28 cellular contexts compared by ENCODE assay signal in the genomic region with DNA sequence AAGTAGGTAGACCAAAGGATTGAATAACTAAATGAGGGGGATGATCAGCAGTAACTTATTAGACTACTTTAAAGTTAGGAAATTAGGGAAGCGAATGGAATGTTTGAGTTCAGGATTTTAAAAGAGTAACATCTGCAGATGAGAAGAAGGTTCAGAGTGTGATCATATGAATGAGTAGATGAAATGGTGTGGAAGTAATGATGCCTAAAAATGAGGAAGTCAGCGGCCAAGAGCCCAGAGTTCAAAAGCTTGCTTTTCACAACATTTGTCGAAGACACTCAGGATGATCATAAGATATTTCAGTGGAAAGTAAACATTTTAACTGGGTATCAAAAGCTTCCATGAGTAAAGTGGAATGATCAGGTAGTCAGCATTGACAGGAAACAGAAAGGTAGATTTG.
"Had no signal": no experiment of that assay in that cellular context is flagged by ENCODE, and none has a peak within 500 bp of the region (broad histone marks: within the 10 kb centered on the region; RNA-seq: fewer than 3 reads in every experiment).

No MANE protein-coding gene starts in this region.

- H3K9me3 ChIP-seq: left lung, lower lobe of right lung, pancreas, prostate gland, spleen, tibial nerve, upper lobe of left lung, vagina had no signal

- H3K27ac ChIP-seq: left lung, lower lobe of right lung, pancreas, prostate gland, skin epidermis, spleen, tibial nerve, upper lobe of left lung, vagina had no signal

- H3K27me3 Mint-ChIP-seq: naive thymus-derived CD8-positive, alpha-beta T cell; stimulated activated memory B cell treated with anti-CD40 and anti-IgM and Interleukin-4, amounts not matched to agents 10 μg/mL and 1 μg/mL and 100 μg/mL, for 72 hours; stimulated activated naive CD8-positive, alpha-beta T cell treated with anti-CD3 and anti-CD28 coated beads, Interleukin-15, amount 100 ng/mL, for 72 hours had no signal

- H3K27ac Mint-ChIP-seq: naive thymus-derived CD8-positive, alpha-beta T cell; nephron; stimulated activated memory B cell treated with anti-CD40 and anti-IgM and Interleukin-4, amounts not matched to agents 10 μg/mL and 1 μg/mL and 100 μg/mL, for 72 hours; stimulated activated naive CD8-positive, alpha-beta T cell treated with anti-CD3 and anti-CD28 coated beads, Interleukin-15, amount 100 ng/mL, for 72 hours had no signal

- FAIRE-seq: keratinocyte, pancreas had no signal

- H3K4me3 ChIP-seq: left lung, lower lobe of right lung, pancreas, prostate gland, skin epidermis, spleen, tibial nerve, upper lobe of left lung, vagina had no signal

- H3K36me3 ChIP-seq: left lung, lower lobe of right lung, pancreas, prostate gland, spleen, tibial nerve, upper lobe of left lung, vagina had no signal

- H3K4me1 ChIP-seq: left lung, lower lobe of right lung, pancreas, prostate gland, spleen, tibial nerve, upper lobe of left lung, vagina had no signal

- H3K36me3 Mint-ChIP-seq: naive thymus-derived CD8-positive, alpha-beta T cell; stimulated activated memory B cell treated with anti-CD40 and anti-IgM and Interleukin-4, amounts not matched to agents 10 μg/mL and 1 μg/mL and 100 μg/mL, for 72 hours had no signal

- DNase-seq: hippocampal formation; kidney glomerular epithelial cell; left colon; left lung; lower lobe of right lung; mammary epithelial cell; mesenchymal stem cell; naive thymus-derived CD8-positive, alpha-beta T cell; pancreas; posterior cingulate gyrus; retina; right cardiac atrium; spleen; stimulated activated CD4-positive, alpha-beta T cell treated with anti-CD3 and anti-CD28 coated beads, Interleukin-4, amount 100 ng/mL, for 4 hours; stimulated activated CD8-positive, alpha-beta memory T cell treated with anti-CD3 and anti-CD28 coated beads, Interleukin-4, amount 100 ng/mL, for 48 hours; stimulated activated naive CD4-positive, alpha-beta T cell treated with Interleukin-2 at 50 U/mL for 16 hours; stimulated activated naive CD8-positive, alpha-beta T cell treated with anti-CD3 and anti-CD28 coated beads, Interleukin-15, amount 100 ng/mL, for 72 hours; substantia nigra; upper lobe of left lung had no signal

- ATAC-seq: left colon; left lung; lower lobe of right lung; naive thymus-derived CD8-positive, alpha-beta T cell; pancreas; right cardiac atrium; sciatic nerve; stimulated activated memory B cell treated with anti-CD40 and anti-IgM and Interleukin-4, amounts not matched to agents 10 μg/mL and 1 μg/mL and 100 μg/mL, for 72 hours; stimulated activated naive CD8-positive, alpha-beta T cell treated with anti-CD3 and anti-CD28 coated beads, Interleukin-15, amount 100 ng/mL, for 72 hours had no signal

- H3K27me3 ChIP-seq: left lung, pancreas, spleen, tibial nerve, upper lobe of left lung, vagina had no signal

- H3K4me3 Mint-ChIP-seq: naive thymus-derived CD8-positive, alpha-beta T cell; nephron; neural crest cell; stimulated activated memory B cell treated with anti-CD40 and anti-IgM and Interleukin-4, amounts not matched to agents 10 μg/mL and 1 μg/mL and 100 μg/mL, for 72 hours; stimulated activated naive CD8-positive, alpha-beta T cell treated with anti-CD3 and anti-CD28 coated beads, Interleukin-15, amount 100 ng/mL, for 72 hours had no signal

- H3K9me3 Mint-ChIP-seq: naive thymus-derived CD8-positive, alpha-beta T cell; nephron; neural crest cell; stimulated activated memory B cell treated with anti-CD40 and anti-IgM and Interleukin-4, amounts not matched to agents 10 μg/mL and 1 μg/mL and 100 μg/mL, for 72 hours; stimulated activated naive CD8-positive, alpha-beta T cell treated with anti-CD3 and anti-CD28 coated beads, Interleukin-15, amount 100 ng/mL, for 72 hours had no signal

- H3K4me1 Mint-ChIP-seq: naive thymus-derived CD8-positive, alpha-beta T cell; nephron; stimulated activated memory B cell treated with anti-CD40 and anti-IgM and Interleukin-4, amounts not matched to agents 10 μg/mL and 1 μg/mL and 100 μg/mL, for 72 hours; stimulated activated naive CD8-positive, alpha-beta T cell treated with anti-CD3 and anti-CD28 coated beads, Interleukin-15, amount 100 ng/mL, for 72 hours had no signal
